Comparison of ENCODE assay signal across 26 cellular contexts in genomic region chr3:140247775-140248174, GRCh38.
"Had no signal": no experiment of that assay in that cellular context is flagged by ENCODE, and none has a peak within 500 bp of the region (broad histone marks: within the 10 kb centered on the region; RNA-seq: fewer than 3 reads in every experiment).

No MANE protein-coding gene starts in this region.

- H3K9me3 ChIP-seq: adrenal gland, ascending aorta, sigmoid colon, transverse colon, uterus had no signal

- H3K36me3 Mint-ChIP-seq: activated naive CD8-positive, alpha-beta T cell; stimulated activated naive B cell treated with anti-CD40 and anti-IgM and Interleukin-4, amounts not matched to agents 10 μg/mL and 1 μg/mL and 100 μg/mL, for 72 hours had no signal

- H3K27me3 ChIP-seq: adrenal gland, ascending aorta, brain microvascular endothelial cell, sigmoid colon, transverse colon, uterus had no signal

- H3K27ac Mint-ChIP-seq: activated B cell treated with CpG ODN at 0.5 μM for 24 hours; activated CD4-positive, alpha-beta T cell treated with anti-CD3 and anti-CD28 coated beads for 36 hours; activated naive CD8-positive, alpha-beta T cell; activated T-cell treated with anti-CD3 and anti-CD28 coated beads, Interleukin-2, amount 50 U/mL, for 24 hours; activated T-helper 17 cell treated with anti-CD3 and anti-CD28 coated beads, Interleukin-2, amount 50 U/mL, for 72 hours; dendritic cell treated with granulocyte-macrophage colony-stimulating factor and Interleukin-4, amounts not matched to agents 40 ng/mL and 50 ng/mL, for 4 days; nephron progenitor cell; stimulated activated naive B cell treated with anti-CD40 and anti-IgM and Interleukin-4, amounts not matched to agents 10 μg/mL and 1 μg/mL and 100 μg/mL, for 72 hours had no signal

- H3K9me3 Mint-ChIP-seq: activated B cell treated with CpG ODN at 0.5 μM for 24 hours; activated T-cell treated with anti-CD3 and anti-CD28 coated beads, Interleukin-2, amount 50 U/mL, for 24 hours; activated T-helper 17 cell treated with anti-CD3 and anti-CD28 coated beads, Interleukin-2, amount 50 U/mL, for 72 hours; dendritic cell treated with granulocyte-macrophage colony-stimulating factor and Interleukin-4, amounts not matched to agents 40 ng/mL and 50 ng/mL, for 4 days; nephron progenitor cell had no signal

- H3K4me3 Mint-ChIP-seq: activated B cell treated with CpG ODN at 0.5 μM for 24 hours; activated CD4-positive, alpha-beta T cell treated with anti-CD3 and anti-CD28 coated beads for 36 hours; activated naive CD8-positive, alpha-beta T cell; activated T-cell treated with anti-CD3 and anti-CD28 coated beads, Interleukin-2, amount 50 U/mL, for 24 hours; activated T-helper 17 cell treated with anti-CD3 and anti-CD28 coated beads, Interleukin-2, amount 50 U/mL, for 72 hours; dendritic cell treated with granulocyte-macrophage colony-stimulating factor and Interleukin-4, amounts not matched to agents 40 ng/mL and 50 ng/mL, for 4 days; nephron progenitor cell; stimulated activated naive B cell treated with anti-CD40 and anti-IgM and Interleukin-4, amounts not matched to agents 10 μg/mL and 1 μg/mL and 100 μg/mL, for 72 hours had no signal

- H3K4me1 ChIP-seq: adrenal gland, sigmoid colon, transverse colon, uterus had no signal

- H3K27me3 Mint-ChIP-seq: activated T-cell treated with anti-CD3 and anti-CD28 coated beads, Interleukin-2, amount 50 U/mL, for 24 hours; dendritic cell treated with granulocyte-macrophage colony-stimulating factor and Interleukin-4, amounts not matched to agents 40 ng/mL and 50 ng/mL, for 4 days; stimulated activated naive B cell treated with anti-CD40 and anti-IgM and Interleukin-4, amounts not matched to agents 10 μg/mL and 1 μg/mL and 100 μg/mL, for 72 hours had no signal

- ATAC-seq: activated CD4-positive, alpha-beta T cell treated with anti-CD3 and anti-CD28 coated beads for 36 hours; activated T-helper 17 cell treated with anti-CD3 and anti-CD28 coated beads, Interleukin-2, amount 50 U/mL, for 72 hours; stimulated activated naive B cell treated with anti-CD40 and anti-IgM and Interleukin-4, amounts not matched to agents 10 μg/mL and 1 μg/mL and 100 μg/mL, for 72 hours had no signal

- H3K4me3 ChIP-seq: adrenal gland, ascending aorta, sigmoid colon, transverse colon, uterus had no signal

- H3K36me3 ChIP-seq: adrenal gland, ascending aorta, brain microvascular endothelial cell, sigmoid colon, transverse colon, uterus had no signal

- H3K4me1 Mint-ChIP-seq: activated B cell treated with CpG ODN at 0.5 μM for 24 hours; activated CD4-positive, alpha-beta T cell treated with anti-CD3 and anti-CD28 coated beads for 36 hours; activated T-helper 17 cell treated with anti-CD3 and anti-CD28 coated beads, Interleukin-2, amount 50 U/mL, for 72 hours; stimulated activated naive B cell treated with anti-CD40 and anti-IgM and Interleukin-4, amounts not matched to agents 10 μg/mL and 1 μg/mL and 100 μg/mL, for 72 hours had no signal

- H3K27ac ChIP-seq: adrenal gland, ascending aorta, brain microvascular endothelial cell, sigmoid colon, transverse colon, uterus had no signal

- DNase-seq: activated B cell treated with CpG ODN at 0.5 μM for 24 hours; activated CD4-positive, alpha-beta T cell treated with anti-CD3 and anti-CD28 coated beads for 36 hours; activated CD4-positive, alpha-beta T cell treated with anti-CD3 and anti-CD28 coated beads, Interleukin-2, amount 50 U/mL, for 4 hours; activated CD8-positive, alpha-beta memory T cell treated with anti-CD3 and anti-CD28 coated beads for 24 hours; activated CD8-positive, alpha-beta memory T cell treated with anti-CD3 and anti-CD28 coated beads, Interleukin-2, amount 50 U/mL, for 4 hours; activated naive CD4-positive, alpha-beta T cell; activated T-cell treated with anti-CD3 and anti-CD28 coated beads, Interleukin-2, amount 50 U/mL, for 24 hours; adrenal gland; brain microvascular endothelial cell; caudate nucleus; effector CD4-positive, alpha-beta T cell; erythroblast; foreskin fibroblast; mesenchymal stem cell; nephron progenitor cell; sigmoid colon; stimulated activated CD4-positive, alpha-beta T cell treated with anti-CD3 and anti-CD28 coated beads, Interleukin-2, amount 100 ng/mL, for 48 hours; stimulated activated CD8-positive, alpha-beta memory T cell treated with anti-CD3 and anti-CD28 coated beads, Interleukin-4, amount 100 ng/mL, for 48 hours; stimulated activated naive B cell treated with anti-CD40 and anti-IgM and Interleukin-4, amounts not matched to agents 10 μg/mL and 1 μg/mL and 100 μg/mL, for 72 hours; T1000; transverse colon; uterus had no signal
